In genomic region chr3:183306798-183307671, GRCh38 we compare ENCODE assay signal across 8 cellular contexts. TPM values are rescaled to one million over a fixed set of nuclear protein-coding genes. Genes with fewer than 3 reads are reported as not detected.
DNase-seq lines count a peak whose midpoint lies in the region; ATAC-seq and TF ChIP-seq lines count a peak whose summit lies in the region.

No MANE protein-coding gene starts in this region.

- DNase-seq in AG10803 (ENCODE audit: low read depth), result peak; percentile 33
- peak; percentile 94 for DNase-seq in KBM-7
- peak; percentile 65 for DNase-seq in activated CD4-positive, alpha-beta memory T cell treated with anti-CD3 and anti-CD28 coated beads for 36 hours
- DNase-seq in esophagus squamous epithelium (lab: John Stamatoyannopoulos, UW), result peak; percentile 45
- peak; percentile 90 for DNase-seq in upper lobe of right lung
- no peak for DNase-seq in HFFc6

- peaks cover 2% of the 10 kb centered on the region for H3K36me3 Mint-ChIP-seq in activated CD4-positive, alpha-beta memory T cell treated with anti-CD3 and anti-CD28 coated beads for 36 hours
- no peaks in the 10 kb centered on the region for H3K36me3 Mint-ChIP-seq in HFFc6 (ENCODE audit: low read depth)

- H3K4me1 ChIP-seq in esophagus squamous epithelium (peaks cover 9 to 51% (median 20%) of the 10 kb centered on the region in 3 donors), neuron (ENCODE audit: insufficient read depth, low read length) (no peaks in the 10 kb centered on the region), upper lobe of right lung (peaks cover 9% of the 10 kb centered on the region)

- no peaks in the 10 kb centered on the region for H3K27me3 ChIP-seq in esophagus squamous epithelium
- no peaks in the 10 kb centered on the region for H3K27me3 ChIP-seq in neuron (ENCODE audit: insufficient read depth, low read length)
- no peaks in the 10 kb centered on the region for H3K27me3 ChIP-seq in upper lobe of right lung

- no peaks in the 10 kb centered on the region for H3K27me3 Mint-ChIP-seq in activated CD4-positive, alpha-beta memory T cell treated with anti-CD3 and anti-CD28 coated beads for 36 hours
- H3K27me3 Mint-ChIP-seq in HFFc6 (ENCODE audit: insufficient read depth), result peaks cover 55% of the 10 kb centered on the region

- TF ChIP-seq POLR2A in esophagus squamous epithelium (IDR thresholded peaks at IDR 0.05), result no peak

- intact Hi-C loops in activated CD4-positive, alpha-beta memory T cell treated with anti-CD3 and anti-CD28 coated beads for 36 hours (cut with micrococcal nuclease), result loop anchor here (1.0 to 5.0 kb wide), 3 partner anchors 21 to 60 kb away; no protein-coding TSS in a partner anchor
- intact Hi-C loops in esophagus squamous epithelium (cut with DNase I), result no loop called here
- intact Hi-C loops in upper lobe of right lung (cut with DNase I), result no loop called here

- no peak overlapping the region for H3K4me3 Mint-ChIP-seq in activated CD4-positive, alpha-beta memory T cell treated with anti-CD3 and anti-CD28 coated beads for 36 hours
- no peak overlapping the region for H3K4me3 Mint-ChIP-seq in HFFc6

- H3K27ac ChIP-seq in esophagus squamous epithelium (peak overlapping the region; percentile 57 to 82 (median 77)), upper lobe of right lung (peak overlapping the region; percentile 5)

- POLR2A ChIA-PET in activated CD4-positive, alpha-beta memory T cell treated with anti-CD3 and anti-CD28 coated beads for 36 hours (lab: Charles Lee), result interaction anchor here (1.3 to 1.6 kb wide), 3 partner anchors 20 to 63 kb away, joined by 3 to 7 read pairs (median 4); no protein-coding TSS in a partner anchor

- WGBS in esophagus squamous epithelium, 2 donors, result 40 to 47% methylated on average over 8 to 9 of the region's 9 CpGs

- in situ Hi-C loops in KBM-7 (cut with MboI; ENCODE audit: low pct_unique_long_range_greater_than_20kb, low sequenced_read_pairs), result no loop called here

- CTCF ChIA-PET in activated CD4-positive, alpha-beta memory T cell treated with anti-CD3 and anti-CD28 coated beads for 36 hours (lab: Charles Lee), result interaction anchor here (0.6 to 1.8 kb wide), 2 partner anchors 75 to 82 kb away, joined by 4 read pairs; no protein-coding TSS in a partner anchor

- H3K36me3 ChIP-seq in esophagus squamous epithelium, result no peaks in the 10 kb centered on the region
- H3K36me3 ChIP-seq in neuron (ENCODE audit: insufficient read depth, low read length), result no peaks in the 10 kb centered on the region
- no peaks in the 10 kb centered on the region for H3K36me3 ChIP-seq in upper lobe of right lung

- H3K4me3 ChIP-seq in AG10803 (ENCODE audit: low read length), result no peak overlapping the region
- H3K4me3 ChIP-seq in esophagus squamous epithelium, result no peak overlapping the region
- no peak overlapping the region for H3K4me3 ChIP-seq in neuron (ENCODE audit: low read length)
- H3K4me3 ChIP-seq in upper lobe of right lung, result no peak overlapping the region

- H3K27ac Mint-ChIP-seq in activated CD4-positive, alpha-beta memory T cell treated with anti-CD3 and anti-CD28 coated beads for 36 hours, result peak overlapping the region; percentile 44
- H3K27ac Mint-ChIP-seq in HFFc6, result no peak overlapping the region

- H3K9me3 Mint-ChIP-seq in activated CD4-positive, alpha-beta memory T cell treated with anti-CD3 and anti-CD28 coated beads for 36 hours, result no peaks in the 10 kb centered on the region
- H3K9me3 Mint-ChIP-seq in HFFc6, result no peaks in the 10 kb centered on the region

- H2AFZ ChIP-seq in neuron (ENCODE audit: low read depth, low read length), result peak overlapping the region; percentile 30

- ATAC-seq in GM19395 (IDR thresholded peaks at IDR 0.05; ENCODE audit: unreplicated experiment) (peak; percentile 97), upper lobe of right lung (peak; percentile 97)

- H3K4me1 Mint-ChIP-seq in activated CD4-positive, alpha-beta memory T cell treated with anti-CD3 and anti-CD28 coated beads for 36 hours (ENCODE audit: low read depth), result peaks cover 12% of the 10 kb centered on the region
- H3K4me1 Mint-ChIP-seq in HFFc6 (ENCODE audit: low read depth), result no peaks in the 10 kb centered on the region

- H3K9me3 ChIP-seq in esophagus squamous epithelium (no peaks in the 10 kb centered on the region), neuron (ENCODE audit: low read length) (no peaks in the 10 kb centered on the region), upper lobe of right lung (no peaks in the 10 kb centered on the region)

- TF ChIP-seq CTCF in AG10803 (conservative IDR thresholded peaks at IDR 0.05; ENCODE audit: low read length) (no peak), esophagus squamous epithelium (IDR thresholded peaks at IDR 0.05) (no peak), upper lobe of right lung (IDR thresholded peaks at IDR 0.05) (no peak), HFFc6 (IDR thresholded peaks at IDR 0.05) (no peak)

RNA-seq across cellular contexts. Expression of gene B3GNT5, which starts 54.0 kb away (rescaled TPM):
- 10 to 100 TPM; 12.7 to 12.9 TPM for total RNA-seq in activated CD4-positive, alpha-beta memory T cell treated with anti-CD3 and anti-CD28 coated beads for 36 hours
- 10 to 100 TPM; 26.3 to 69.9 (median 29.3) TPM for total RNA-seq in esophagus squamous epithelium
- 31.0 TPM for total RNA-seq in upper lobe of right lung
- total RNA-seq in HFFc6 (2021; fragmentation: NEBNext Ultra II Directional; extraction: Animal tissue kit (Norgen Biotek cat#: 25700)), result not detected

Comparison
In these comparisons a context has a peak if more than half of its experiments do, and no peak if none do; other contexts are left out.
1. RNA of gene B3GNT5, which starts 54.0 kb away (total RNA-seq): 31.0 TPM in upper lobe of right lung (single experiment), 26.3 to 69.9 TPM in esophagus squamous epithelium and 12.7 to 12.9 TPM in activated CD4-positive, alpha-beta memory T cell treated with anti-CD3 and anti-CD28 coated beads for 36 hours; not detected in HFFc6; every median in the first group is over 10 times any median in the second.